Comparison of ENCODE assay signal across 16 cellular contexts in genomic region chr22:41856484-41856883, GRCh38. TPM values are rescaled to one million over a fixed set of nuclear protein-coding genes. Genes with fewer than 3 reads are reported as not detected.
DNase-seq lines count a peak whose midpoint lies in the region; ATAC-seq and TF ChIP-seq lines count a peak whose summit lies in the region.
"Had no signal": no experiment of that assay in that cellular context is flagged by ENCODE, and none has a peak within 500 bp of the region (broad histone marks: within the 10 kb centered on the region; RNA-seq: fewer than 3 reads in every experiment).

No MANE protein-coding gene starts in this region.

- peaks cover 63% of the 10 kb centered on the region for H3K4me1 Mint-ChIP-seq in activated CD4-positive, alpha-beta T cell treated with anti-CD3 and anti-CD28 coated beads, Interleukin-2, amount 10 ng/mL, durations not matched to agents 24 days and 14 days

- no peaks in the 10 kb centered on the region for H3K27me3 Mint-ChIP-seq in activated CD4-positive, alpha-beta T cell treated with anti-CD3 and anti-CD28 coated beads, Interleukin-2, amount 10 ng/mL, durations not matched to agents 24 days and 14 days

- H3K36me3 Mint-ChIP-seq in activated CD4-positive, alpha-beta T cell treated with anti-CD3 and anti-CD28 coated beads, Interleukin-2, amount 10 ng/mL, durations not matched to agents 24 days and 14 days (ENCODE audit: low read depth), result peaks cover 27% of the 10 kb centered on the region

- H3K9me3 Mint-ChIP-seq in activated CD4-positive, alpha-beta T cell treated with anti-CD3 and anti-CD28 coated beads, Interleukin-2, amount 10 ng/mL, durations not matched to agents 24 days and 14 days, result no peaks in the 10 kb centered on the region

- H3K27me3 ChIP-seq in RWPE2 (ENCODE audit: insufficient read depth, poor library complexity, severe bottlenecking) (no peaks in the 10 kb centered on the region), esophagus muscularis mucosa (no peaks in the 10 kb centered on the region)

- WGBS in esophagus muscularis mucosa, result 89% methylated on average over 2 of the region's 2 CpGs

- H3K9me3 ChIP-seq in RWPE2 (ENCODE audit: severe bottlenecking) (no peaks in the 10 kb centered on the region), esophagus muscularis mucosa (no peaks in the 10 kb centered on the region)
- H3K9me3 ChIP-seq: thoracic aorta had no signal

- peak overlapping the region; percentile 96 for H3K27ac Mint-ChIP-seq in activated CD4-positive, alpha-beta T cell treated with anti-CD3 and anti-CD28 coated beads, Interleukin-2, amount 10 ng/mL, durations not matched to agents 24 days and 14 days

- no peak for ATAC-seq in RWPE2 (ENCODE audit: low read depth)

- TF ChIP-seq EP300 in esophagus muscularis mucosa (IDR thresholded peaks at IDR 0.05), result no peak

- no peak for TF ChIP-seq POLR2A in esophagus muscularis mucosa (IDR thresholded peaks at IDR 0.05; ENCODE audit: low read depth)

- peaks cover 50% of the 10 kb centered on the region for H3K4me1 ChIP-seq in RWPE2 (ENCODE audit: insufficient read depth, poor library complexity, severe bottlenecking)
- H3K4me1 ChIP-seq in esophagus muscularis mucosa, result peaks cover 20 to 49% (median 39%) of the 10 kb centered on the region in 4 donors

- peak overlapping the region; percentile 46 for H3K4me3 Mint-ChIP-seq in activated CD4-positive, alpha-beta T cell treated with anti-CD3 and anti-CD28 coated beads, Interleukin-2, amount 10 ng/mL, durations not matched to agents 24 days and 14 days

- peak overlapping the region; percentile 84 for H3K27ac ChIP-seq in RWPE2 (ENCODE audit: poor library complexity, severe bottlenecking)
- H3K27ac ChIP-seq in esophagus muscularis mucosa (replicated peaks in 1 of 4), result peak overlapping the region; percentile 27 to 55 (median 42)
- H3K27ac ChIP-seq in skin epidermis, result peak overlapping the region in 12 of 21 experiments; percentile 2 to 69 (median 52)
- H3K27ac ChIP-seq: thoracic aorta had no signal

- no peak for DNase-seq in activated CD4-positive, alpha-beta T cell treated with anti-CD3 and anti-CD28 coated beads, Interleukin-2, amount 10 ng/mL, durations not matched to agents 24 days and 14 days
- DNase-seq in activated CD4-positive, alpha-beta T cell treated with anti-CD3 and anti-CD28 coated beads, Interleukin-2, amount 50 U/mL, for 48 hours, result no peak
- DNase-seq in RWPE2 (ENCODE audit: low spot score) (no peak), esophagus muscularis mucosa (ENCODE audit: extremely low spot score) (no peak), NCI-H526 treated with DMSO at 0.1 percent for 48 hours (lab: John Stamatoyannopoulos, UW) (no peak), UCSD-AML1 (lab: John Stamatoyannopoulos, UW; ENCODE audit: unreplicated experiment) (no peak), activated gamma-delta T cell treated with Interleukin-2 at 50 U/mL for 16 hours (no peak)
- DNase-seq: ACHN; activated CD4-positive, CD25-positive, alpha-beta regulatory T cell; NCI-H2227 treated with DMSO at 0.1 percent for 48 hours; Right ventricle myocardium superior had no signal

- H3K4me3 ChIP-seq in RWPE2 (ENCODE audit: severe bottlenecking) (no peak overlapping the region), esophagus muscularis mucosa (no peak overlapping the region), skin epidermis (no peak overlapping the region)
- H3K4me3 ChIP-seq: thoracic aorta had no signal

- TF ChIP-seq CTCF in RWPE2 (IDR thresholded peaks at IDR 0.05; ENCODE audit: poor library complexity, severe bottlenecking) (no peak), esophagus muscularis mucosa (IDR thresholded peaks at IDR 0.05) (no peak)

- H3K36me3 ChIP-seq in RWPE2 (ENCODE audit: low read depth) (peaks cover 24% of the 10 kb centered on the region), esophagus muscularis mucosa (peaks cover 0 to 4% (median 0%) of the 10 kb centered on the region in 4 donors)
- H3K36me3 ChIP-seq: thoracic aorta had no signal

- intact Hi-C loops in activated CD4-positive, alpha-beta T cell treated with anti-CD3 and anti-CD28 coated beads, Interleukin-2, amount 10 ng/mL, durations not matched to agents 24 days and 14 days (cut with micrococcal nuclease), result loop anchor here (5.0 kb wide), 2 partner anchors 109 to 159 kb away; partner anchors contain the start of gene MEI1
- intact Hi-C loops in esophagus muscularis mucosa (cut with DNase I), result no loop called here

RNA-seq across cellular contexts. Expression of gene SREBF2, which starts 23.6 kb away (rescaled TPM):
- 209 and 218 TPM in 2 replicates for total RNA-seq in activated CD4-positive, alpha-beta T cell treated with anti-CD3 and anti-CD28 coated beads, Interleukin-2, amount 10 ng/mL, durations not matched to agents 24 days and 14 days
- total RNA-seq in esophagus muscularis mucosa, result 10 to 100 TPM; 56.4 to 97.7 (median 57.2) TPM

RNA-seq across cellular contexts. Expression of gene CCDC134, which starts 56.0 kb away (rescaled TPM):
- total RNA-seq in activated CD4-positive, alpha-beta T cell treated with anti-CD3 and anti-CD28 coated beads, Interleukin-2, amount 10 ng/mL, durations not matched to agents 24 days and 14 days, result 19.7 TPM in 2 replicates
- total RNA-seq in esophagus muscularis mucosa, result 10 to 100 TPM in 1 of 4 donors, 1 to 10 TPM in 3; 7.0 to 10.8 (median 8.7) TPM

RNA-seq across cellular contexts. Expression of gene SHISA8, which starts 58.4 kb away (rescaled TPM):
- 5.3 and 5.7 TPM in 2 replicates for total RNA-seq in activated CD4-positive, alpha-beta T cell treated with anti-CD3 and anti-CD28 coated beads, Interleukin-2, amount 10 ng/mL, durations not matched to agents 24 days and 14 days
- under 1 TPM in 1 of 4 donors, not detected in 3; 0.83 TPM for total RNA-seq in esophagus muscularis mucosa
- total RNA-seq: Daoy, lung microvascular endothelial cell, renal cortical epithelial cell, thoracic aorta had no signal
